Comparison of ENCODE assay signal across 19 cellular contexts in genomic region chr15:59736181-59736580, GRCh38.
"Had no signal": no experiment of that assay in that cellular context is flagged by ENCODE, and none has a peak within 500 bp of the region (broad histone marks: within the 10 kb centered on the region; RNA-seq: fewer than 3 reads in every experiment).

No MANE protein-coding gene starts in this region.

- ATAC-seq: activated CD4-positive, alpha-beta T cell treated with anti-CD3 and anti-CD28 coated beads for 36 hours; activated CD8-positive, alpha-beta T cell treated with anti-CD3 and anti-CD28 coated beads for 36 hours; effector memory CD8-positive, alpha-beta T cell; esophagus mucosa; left lung; stimulated activated naive B cell treated with anti-CD40 and anti-IgM and Interleukin-4, amounts not matched to agents 10 μg/mL and 1 μg/mL and 100 μg/mL, for 72 hours had no signal

- H3K4me3 ChIP-seq: left lung, sigmoid colon, tibial nerve had no signal

- H3K4me1 ChIP-seq: left lung, sigmoid colon, tibial nerve had no signal

- H3K9me3 Mint-ChIP-seq: activated CD8-positive, alpha-beta T cell treated with anti-CD3 and anti-CD28 coated beads for 36 hours; activated naive CD4-positive, alpha-beta T cell treated with anti-CD3 and anti-CD28 coated beads, Interleukin-2, amount 50 U/mL, for 72 hours; brain; central memory CD8-positive, alpha-beta T cell; effector memory CD8-positive, alpha-beta T cell; memory B cell; natural killer cell treated with Interleukin-12 subunit alpha and Interleukin-12 subunit beta and Interleukin-15 and Interleukin-18, amount 100 ng/mL, for 72 hours; stimulated activated naive B cell treated with anti-CD40 and anti-IgM and Interleukin-4, amounts not matched to agents 10 μg/mL and 1 μg/mL and 100 μg/mL, for 72 hours had no signal

- H3K36me3 ChIP-seq: left lung, sigmoid colon, tibial nerve had no signal

- H3K27ac Mint-ChIP-seq: activated CD4-positive, alpha-beta T cell treated with anti-CD3 and anti-CD28 coated beads for 36 hours; activated CD8-positive, alpha-beta T cell treated with anti-CD3 and anti-CD28 coated beads for 36 hours; activated naive CD4-positive, alpha-beta T cell treated with anti-CD3 and anti-CD28 coated beads, Interleukin-2, amount 50 U/mL, for 72 hours; brain; effector memory CD8-positive, alpha-beta T cell; memory B cell; natural killer cell treated with Interleukin-12 subunit alpha and Interleukin-12 subunit beta and Interleukin-15 and Interleukin-18, amount 100 ng/mL, for 72 hours; stimulated activated naive B cell treated with anti-CD40 and anti-IgM and Interleukin-4, amounts not matched to agents 10 μg/mL and 1 μg/mL and 100 μg/mL, for 72 hours had no signal

- H3K27me3 Mint-ChIP-seq: activated CD4-positive, alpha-beta T cell treated with anti-CD3 and anti-CD28 coated beads for 36 hours; activated CD8-positive, alpha-beta T cell treated with anti-CD3 and anti-CD28 coated beads for 36 hours had no signal

- H3K4me3 Mint-ChIP-seq: activated CD4-positive, alpha-beta T cell treated with anti-CD3 and anti-CD28 coated beads for 36 hours; activated CD8-positive, alpha-beta T cell treated with anti-CD3 and anti-CD28 coated beads for 36 hours; brain; central memory CD8-positive, alpha-beta T cell; effector memory CD8-positive, alpha-beta T cell; memory B cell; natural killer cell treated with Interleukin-12 subunit alpha and Interleukin-12 subunit beta and Interleukin-15 and Interleukin-18, amount 100 ng/mL, for 72 hours; stimulated activated naive B cell treated with anti-CD40 and anti-IgM and Interleukin-4, amounts not matched to agents 10 μg/mL and 1 μg/mL and 100 μg/mL, for 72 hours had no signal

- DNase-seq: activated CD4-positive, alpha-beta T cell treated with anti-CD3 and anti-CD28 coated beads for 36 hours; activated CD8-positive, alpha-beta T cell treated with anti-CD3 and anti-CD28 coated beads for 36 hours; activated effector memory CD4-positive, alpha-beta T cell treated with anti-CD3 and anti-CD28 coated beads, Interleukin-2, amount 50 U/mL, for 16 hours; amygdala; cortex of kidney; effector memory CD8-positive, alpha-beta T cell; left lung; occipital lobe; sigmoid colon; stimulated activated CD4-positive, alpha-beta T cell treated with anti-CD3 and anti-CD28 coated beads, Interleukin-2, amount 100 ng/mL, for 24 hours; stimulated activated naive B cell treated with anti-CD40 and anti-IgM and Interleukin-4, amounts not matched to agents 10 μg/mL and 1 μg/mL and 100 μg/mL, for 72 hours; T-helper 9 cell had no signal

- H3K27ac ChIP-seq: left lung, sigmoid colon, tibial nerve had no signal

- H3K27me3 ChIP-seq: sigmoid colon, tibial nerve had no signal

- H3K36me3 Mint-ChIP-seq: activated naive CD4-positive, alpha-beta T cell treated with anti-CD3 and anti-CD28 coated beads, Interleukin-2, amount 50 U/mL, for 72 hours; brain; memory B cell; natural killer cell treated with Interleukin-12 subunit alpha and Interleukin-12 subunit beta and Interleukin-15 and Interleukin-18, amount 100 ng/mL, for 72 hours; stimulated activated naive B cell treated with anti-CD40 and anti-IgM and Interleukin-4, amounts not matched to agents 10 μg/mL and 1 μg/mL and 100 μg/mL, for 72 hours had no signal

- H3K4me1 Mint-ChIP-seq: activated CD4-positive, alpha-beta T cell treated with anti-CD3 and anti-CD28 coated beads for 36 hours; central memory CD8-positive, alpha-beta T cell; memory B cell; stimulated activated naive B cell treated with anti-CD40 and anti-IgM and Interleukin-4, amounts not matched to agents 10 μg/mL and 1 μg/mL and 100 μg/mL, for 72 hours had no signal

- H3K9me3 ChIP-seq: left lung, sigmoid colon, tibial nerve had no signal
